ENCODE assay signal across 8 cellular contexts in genomic region chr1:32991819-32992488, GRCh38. TPM values are rescaled to one million over a fixed set of nuclear protein-coding genes. Genes with fewer than 3 reads are reported as not detected.
A peak's percentile ranks its signal among the peaks of the same experiment; 100 is the strongest.
DNase-seq lines count a peak whose midpoint lies in the region; ATAC-seq, FAIRE-seq and TF ChIP-seq lines count a peak whose summit lies in the region.

No MANE protein-coding gene starts in this region.

- peaks cover 27% of the 10 kb centered on the region for H3K4me1 Mint-ChIP-seq in T-helper 17 cell

- no peaks in the 10 kb centered on the region for H3K9me3 ChIP-seq in T-helper 17 cell (ENCODE audit: control insufficient read depth, low read length, poor library complexity, severe bottlenecking)
- no peaks in the 10 kb centered on the region for H3K9me3 ChIP-seq in muscle layer of duodenum (ENCODE audit: control insufficient read depth in 1 of 2, low read length in 2 of 2)
- no peaks in the 10 kb centered on the region for H3K9me3 ChIP-seq in HAP-1

- peak overlapping the region; percentile 65 for H3K27ac ChIP-seq in muscle layer of duodenum (ENCODE audit: low read length)

- no peak for DNase-seq in GM12891 (ENCODE audit: insufficient read length, low spot score)
- DNase-seq in T-helper 17 cell, result no peak
- no peak for DNase-seq in NCI-H526 treated with DMSO at 0.1 percent for 48 hours (lab: John Stamatoyannopoulos, UW)
- DNase-seq in NCI-H1092 (lab: John Stamatoyannopoulos, UW), result no peak
- no peak for DNase-seq in HAP-1 (ENCODE audit: low spot score in 2 of 2)
- no peak for DNase-seq in urothelium cell line (ENCODE audit: low spot score)

- H3K27me3 ChIP-seq in muscle layer of duodenum (ENCODE audit: low read depth, low read length) (no peaks in the 10 kb centered on the region), HAP-1 (ENCODE audit: low read depth) (no peaks in the 10 kb centered on the region)

- H3K27me3 Mint-ChIP-seq in T-helper 17 cell, result no peaks in the 10 kb centered on the region

- H3K4me3 ChIP-seq in muscle layer of duodenum (ENCODE audit: low read depth in 1 of 2, low read length in 2 of 2), result peak overlapping the region in 1 of 2 donors; percentile 8
- no peak overlapping the region for H3K4me3 ChIP-seq in HAP-1

- peak overlapping the region; percentile 95 for H3K27ac Mint-ChIP-seq in T-helper 17 cell

- peak; percentile 15 for ATAC-seq in GM21717 (IDR thresholded peaks at IDR 0.05; ENCODE audit: unreplicated experiment)
- no peak for ATAC-seq in T-helper 17 cell

- H3K4me3 Mint-ChIP-seq in T-helper 17 cell, result peak overlapping the region; percentile 69

- FAIRE-seq in GM12891 (lab: Jason Lieb, UNC) (peak; percentile 35), urothelium cell line (lab: Jason Lieb, UNC) (no peak)

- H3K4me1 ChIP-seq in muscle layer of duodenum (ENCODE audit: control insufficient read depth in 1 of 2, insufficient read depth in 2 of 2, low read length in 2 of 2), result peaks cover 23 to 25% of the 10 kb centered on the region in 2 donors
- H3K4me1 ChIP-seq in HAP-1, result peaks cover 18% of the 10 kb centered on the region

- H3K36me3 ChIP-seq in muscle layer of duodenum (ENCODE audit: control insufficient read depth in 1 of 2, insufficient read depth in 2 of 2, low read length in 2 of 2) (no peaks in the 10 kb centered on the region), HAP-1 (replicated peaks) (no peaks in the 10 kb centered on the region)

- H3K36me3 Mint-ChIP-seq in T-helper 17 cell (ENCODE audit: low read depth), result no peaks in the 10 kb centered on the region

- TF ChIP-seq POLR2A in GM12891 (IDR thresholded peaks at IDR 0.05; ENCODE audit: low read depth, low read length), result no peak; the same call in 1 of the 2 replicates

- in situ Hi-C loops in HAP-1 (cut with MboI; ENCODE audit: low sequenced_read_pairs), result no loop called here

TF ChIP-seq in GM12891, 5 proteins besides CTCF, POLR2A, EP300 and RAD21:
- TF ChIP-seq PAX5 (IDR thresholded peaks at IDR 0.05; ENCODE audit: insufficient read depth, low read length, severe bottlenecking) (no peak), TAF1 (IDR thresholded peaks at IDR 0.05; ENCODE audit: low read depth, low read length) (no peak), POU2F2 (IDR thresholded peaks at IDR 0.05; ENCODE audit: low read depth, low read length) (no peak), POLR2AphosphoS5 (IDR thresholded peaks at IDR 0.05; ENCODE audit: low read depth, low read length) (no peak), SPI1 (IDR thresholded peaks at IDR 0.05; ENCODE audit: low read depth, low read length) (no peak)

RNA-seq across cellular contexts. Expression of gene RNF19B, which starts 27.3 kb away (rescaled TPM):
- polyA plus RNA-seq in GM12891 (2012; ENCODE audit: low read depth, missing spikeins), result 19.3 TPM
- total RNA-seq in T-helper 17 cell, result 10 to 100 TPM; 67.1 to 87.7 TPM

RNA-seq across cellular contexts. Expression of gene AK2, which starts 44.7 kb away (rescaled TPM):
- polyA plus RNA-seq in GM12891 (2012; ENCODE audit: low read depth, missing spikeins), result 196 TPM
- total RNA-seq in T-helper 17 cell, result 10 to 100 TPM; 51.1 to 61.7 TPM
